Comparison of ENCODE assay signal across 8 cellular contexts in the genomic region with DNA sequence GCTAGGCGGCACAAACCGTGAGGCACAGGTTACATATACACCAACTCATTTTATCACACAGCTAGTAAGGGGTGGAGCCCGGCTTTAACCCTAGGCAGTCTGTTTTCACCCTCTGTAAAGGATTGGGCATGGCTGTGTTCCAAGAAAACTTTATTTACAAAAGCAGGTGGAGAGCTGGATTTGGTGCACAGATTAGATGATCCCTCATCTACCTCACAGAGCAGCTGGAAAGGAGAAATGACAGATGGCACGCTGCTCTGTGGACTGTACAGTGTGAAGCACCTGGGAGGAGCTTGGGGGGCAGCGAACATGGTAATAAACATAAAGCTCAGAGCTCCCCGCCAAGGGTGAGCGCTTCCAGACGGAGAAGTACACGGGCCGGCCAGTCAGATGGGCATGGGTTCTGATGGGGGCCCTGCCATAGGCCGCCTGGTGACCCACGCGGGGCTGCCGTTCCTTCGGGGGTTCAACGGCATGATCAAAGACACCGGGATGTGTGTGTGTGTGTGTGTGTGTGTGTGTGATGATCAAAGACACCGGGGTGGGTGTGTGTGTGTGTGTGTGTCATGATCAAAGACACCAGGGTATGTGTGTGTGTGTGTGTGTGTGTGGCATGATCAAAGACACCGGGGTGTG. TPM values are rescaled to one million over a fixed set of nuclear protein-coding genes. Genes with fewer than 3 reads are reported as not detected.
DNase-seq lines count a peak whose midpoint lies in the region; ATAC-seq and TF ChIP-seq lines count a peak whose summit lies in the region.

No MANE protein-coding gene starts in this region.

- H3K9ac ChIP-seq in H9 (ENCODE audit: extremely low read depth, insufficient read length, low read length) (no peak overlapping the region), neural progenitor cell (no peak overlapping the region)

- no peak overlapping the region for H4K5ac ChIP-seq in H9 (ENCODE audit: insufficient read length, low read depth, low read length)

- no peak overlapping the region for H3K18ac ChIP-seq in H9 (ENCODE audit: insufficient read length, low read depth, low read length)

- no peak overlapping the region for H2BK12ac ChIP-seq in H9 (ENCODE audit: insufficient read length, low read depth, low read length)

- peaks cover 3% of the 10 kb centered on the region for H3K79me1 ChIP-seq in H9 (ENCODE audit: insufficient read depth, low read depth, low read length, poor library complexity, severe bottlenecking)

- peak; percentile 8 for ATAC-seq in activated naive CD8-positive, alpha-beta T cell treated with anti-CD3 and anti-CD28 coated beads, Interleukin-2, amount 50 U/mL, for 24 hours
- no peak for ATAC-seq in foreskin keratinocyte
- ATAC-seq in HG03439 (IDR thresholded peaks at IDR 0.05; ENCODE audit: unreplicated experiment), result no peak

- peaks cover 8% of the 10 kb centered on the region for H3F3A ChIP-seq in neural progenitor cell (ENCODE audit: low read depth)

- no peak overlapping the region for H2BK120ac ChIP-seq in H9 (ENCODE audit: low read depth, low read length, poor library complexity, severe bottlenecking)

- no peak overlapping the region for H4K8ac ChIP-seq in H9 (replicated peaks; ENCODE audit: insufficient read length, low read depth, low read length)

- peaks cover 7% of the 10 kb centered on the region for H3K23me2 ChIP-seq in H9 (ENCODE audit: insufficient read length, low read depth, low read length, poor library complexity, severe bottlenecking)

- H3K27me3 ChIP-seq in H9 (ENCODE audit: insufficient read depth, low read length) (no peaks in the 10 kb centered on the region), neural progenitor cell (no peaks in the 10 kb centered on the region), foreskin keratinocyte (no peaks in the 10 kb centered on the region)

- no peak overlapping the region for H2BK15ac ChIP-seq in H9 (ENCODE audit: low read depth, low read length)

- in situ Hi-C loops in GM13976 (cut with MboI; ENCODE audit: low sequenced_read_pairs, unreplicated experiment), result no loop called here

- H3K4me3 Mint-ChIP-seq in H9 (peak overlapping the region; percentile 25 to 45; a peak in 4 of 5 replicates), neural progenitor cell (peak overlapping the region; percentile 87)
- H3K4me3 Mint-ChIP-seq in activated naive CD8-positive, alpha-beta T cell treated with anti-CD3 and anti-CD28 coated beads, Interleukin-2, amount 50 U/mL, for 24 hours, result peak overlapping the region; percentile 88

- no peak overlapping the region for H3K4ac ChIP-seq in H9 (ENCODE audit: low read depth, low read length)

- H3K79me2 ChIP-seq in H9 (ENCODE audit: insufficient read depth, low read length) (peaks cover 8% of the 10 kb centered on the region; the same call in 1 of the 2 replicates), neural progenitor cell (ENCODE audit: low read depth) (peaks cover 22% of the 10 kb centered on the region)

- no peak for TF ChIP-seq CTCF in H9 (conservative IDR thresholded peaks at IDR 0.05)
- no peak for TF ChIP-seq CTCF in neural progenitor cell (IDR thresholded peaks at IDR 0.05)
- no peak for TF ChIP-seq CTCF in foreskin keratinocyte (conservative IDR thresholded peaks at IDR 0.05)
- TF ChIP-seq CTCF in GM13976 (IDR thresholded peaks at IDR 0.05; ENCODE audit: borderline replicate concordance, control extremely low read depth, extremely low read depth, insufficient read depth, missing control alignments), result no peak

- H4K91ac ChIP-seq in H9 (ENCODE audit: insufficient read length, low read depth, low read length), result no peak overlapping the region

- H2BK20ac ChIP-seq in H9 (ENCODE audit: low read depth, low read length, poor library complexity, severe bottlenecking), result no peak overlapping the region

- H2AFZ ChIP-seq in H9 (ENCODE audit: low read length) (no peak overlapping the region), neural progenitor cell (replicated peaks) (peak overlapping the region; percentile 42)

- H3K9me3 ChIP-seq in H9 (ENCODE audit: control insufficient read depth, low read depth, low read length) (no peaks in the 10 kb centered on the region), neural progenitor cell (ENCODE audit: low read depth) (no peaks in the 10 kb centered on the region)

- no peaks in the 10 kb centered on the region for H3K36me3 ChIP-seq in neural progenitor cell

- H2BK5ac ChIP-seq in H9 (ENCODE audit: insufficient read length, low read length), result no peak overlapping the region

- no peak overlapping the region for H2AK5ac ChIP-seq in H9 (ENCODE audit: insufficient read length, low read length)

- no peak overlapping the region for H3T11ph ChIP-seq in H9 (ENCODE audit: low read length)

- peaks cover 4% of the 10 kb centered on the region for H3K4me1 ChIP-seq in H9 (ENCODE audit: insufficient read depth, low read length)
- peaks cover 9% of the 10 kb centered on the region for H3K4me1 ChIP-seq in neural progenitor cell
- peaks cover 5% of the 10 kb centered on the region for H3K4me1 ChIP-seq in foreskin keratinocyte

- no peak overlapping the region for H3K4me2 ChIP-seq in H9 (ENCODE audit: insufficient read depth, insufficient read length, low read length)
- H3K4me2 ChIP-seq in neural progenitor cell, result no peak overlapping the region

- no peak overlapping the region; a peak in 1 of 7 replicates for H3K27ac Mint-ChIP-seq in H9
- H3K27ac Mint-ChIP-seq in activated naive CD8-positive, alpha-beta T cell treated with anti-CD3 and anti-CD28 coated beads, Interleukin-2, amount 50 U/mL, for 24 hours, result peak overlapping the region; percentile 49
- H3K27ac Mint-ChIP-seq in neural progenitor cell, result no peak overlapping the region

- H4K20me1 ChIP-seq in H9 (ENCODE audit: control insufficient read depth, insufficient read depth, insufficient read length) (no peaks in the 10 kb centered on the region), neural progenitor cell (ENCODE audit: low read depth) (peaks cover 28% of the 10 kb centered on the region)

- no CpG with 5 or more reads among the region's 19 CpGs for WGBS in H9 (ENCODE audit: extremely low coverage, insufficient read length, low lambda C conversion rate)

- H3K27me3 Mint-ChIP-seq in H9 (ENCODE audit: low read depth), result no peaks in the 10 kb centered on the region
- no peaks in the 10 kb centered on the region for H3K27me3 Mint-ChIP-seq in activated naive CD8-positive, alpha-beta T cell treated with anti-CD3 and anti-CD28 coated beads, Interleukin-2, amount 50 U/mL, for 24 hours
- peaks cover 4% of the 10 kb centered on the region for H3K27me3 Mint-ChIP-seq in neural progenitor cell (ENCODE audit: insufficient read depth, low read depth)

- no peak overlapping the region for H3K14ac ChIP-seq in H9 (ENCODE audit: insufficient read depth, low read length)

- DNase-seq in H9, result peak; percentile 27
- DNase-seq in NCI-H69 (lab: John Stamatoyannopoulos, UW), result peak; percentile 93
- DNase-seq in activated naive CD8-positive, alpha-beta T cell treated with anti-CD3 and anti-CD28 coated beads, Interleukin-2, amount 50 U/mL, for 24 hours, result no peak
- DNase-seq in neural progenitor cell (ENCODE audit: low spot score), result no peak
- DNase-seq in SKM-1 (lab: John Stamatoyannopoulos, UW; ENCODE audit: unreplicated experiment), result no peak
- no peak for DNase-seq in foreskin keratinocyte
- no peak for DNase-seq in GM13976 (ENCODE audit: low spot score)

- H3K36me3 Mint-ChIP-seq in H9 (ENCODE audit: insufficient read depth in 1 of 3, low read depth in 3 of 3), result peaks cover 23 to 28% (median 27%) of the 10 kb centered on the region in 3 experiments
- H3K36me3 Mint-ChIP-seq in activated naive CD8-positive, alpha-beta T cell treated with anti-CD3 and anti-CD28 coated beads, Interleukin-2, amount 50 U/mL, for 24 hours (ENCODE audit: low read depth), result peaks cover 17% of the 10 kb centered on the region
- H3K36me3 Mint-ChIP-seq in neural progenitor cell, result peaks cover 17% of the 10 kb centered on the region

- H3K4me1 Mint-ChIP-seq in H9 (peaks cover 35 to 38% of the 10 kb centered on the region in 2 experiments), neural progenitor cell (peaks cover 21% of the 10 kb centered on the region)
- peaks cover 25% of the 10 kb centered on the region for H3K4me1 Mint-ChIP-seq in activated naive CD8-positive, alpha-beta T cell treated with anti-CD3 and anti-CD28 coated beads, Interleukin-2, amount 50 U/mL, for 24 hours

- H3K9me3 Mint-ChIP-seq in H9 (peaks cover 0 to 3% of the 10 kb centered on the region in 2 experiments; a peak in 1 of 5 replicates), neural progenitor cell (no peaks in the 10 kb centered on the region)
- no peaks in the 10 kb centered on the region for H3K9me3 Mint-ChIP-seq in activated naive CD8-positive, alpha-beta T cell treated with anti-CD3 and anti-CD28 coated beads, Interleukin-2, amount 50 U/mL, for 24 hours

- H3K23ac ChIP-seq in H9 (ENCODE audit: insufficient read length, low read depth, low read length), result no peak overlapping the region

- no peak overlapping the region for H3K4me3 ChIP-seq in neural progenitor cell

- no peak overlapping the region for H3K56ac ChIP-seq in H9 (ENCODE audit: insufficient read length, low read depth, low read length)

- H3K27ac ChIP-seq in H9 (ENCODE audit: insufficient read length, low read depth, low read length) (no peak overlapping the region), neural progenitor cell (no peak overlapping the region), foreskin keratinocyte (no peak overlapping the region)

RNA-seq across cellular contexts. Expression of a gene that starts 0.9 kb away (rescaled TPM):
- 26.4 and 28.4 TPM in 2 replicates for total RNA-seq in H9 (2021)
- total RNA-seq in neural progenitor cell (ENCODE audit: low replicate concordance), result 12.2 and 26.6 TPM in 2 replicates
- 19.8 and 22.2 TPM in 2 replicates for total RNA-seq in foreskin keratinocyte
- polyA plus RNA-seq in foreskin keratinocyte, result 26.6 and 29.7 TPM in 2 replicates

Comparison
In these comparisons a context has a peak if more than half of its experiments do, and no peak if none do; other contexts are left out.
1. DNase-seq: peak in H9 (single experiment) and NCI-H69 (single experiment); none in activated naive CD8-positive, alpha-beta T cell treated with anti-CD3 and anti-CD28 coated beads, Interleukin-2, amount 50 U/mL, for 24 hours (single experiment), neural progenitor cell (single experiment), SKM-1 (single experiment), foreskin keratinocyte (0 of 2) and GM13976 (single experiment).
2. H3K4me3 Mint-ChIP-seq: peak in every context shown above with its lines; median percentile 88 in activated naive CD8-positive, alpha-beta T cell treated with anti-CD3 and anti-CD28 coated beads, Interleukin-2, amount 50 U/mL, for 24 hours; 87 in neural progenitor cell; 35 in H9.